In the genomic region with DNA sequence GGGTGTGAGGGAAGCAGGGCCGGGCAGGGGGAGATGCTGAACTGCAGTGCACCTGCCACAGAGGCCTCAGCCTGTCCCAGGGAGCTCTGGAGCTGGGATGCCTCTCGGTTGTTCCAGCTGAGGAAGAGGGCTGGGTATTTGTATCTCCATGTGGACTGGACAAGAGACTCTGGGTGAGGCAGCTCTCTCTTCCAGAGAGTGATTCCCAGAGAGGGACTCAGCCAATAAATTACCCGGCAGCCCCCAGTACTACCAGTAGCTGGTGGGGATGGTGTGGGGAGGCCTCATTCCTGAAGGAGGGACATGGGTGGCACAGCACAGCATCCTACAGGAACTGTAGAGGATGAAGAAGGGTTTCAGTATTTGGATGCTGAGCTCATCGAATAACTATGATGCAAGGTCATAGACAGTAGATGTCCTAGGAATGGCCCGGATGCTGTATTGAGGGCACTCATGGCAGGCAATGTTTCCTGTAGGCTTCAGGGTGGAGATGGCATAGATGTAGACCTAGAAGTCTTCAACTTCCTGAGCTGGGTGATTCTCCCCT, we compare ENCODE assay signal across 12 cellular contexts. TPM values are rescaled to one million over a fixed set of nuclear protein-coding genes. Genes with fewer than 3 reads are reported as not detected.
A peak's percentile ranks its signal among the peaks of the same experiment; 100 is the strongest.
DNase-seq lines count a peak whose midpoint lies in the region; ATAC-seq and TF ChIP-seq lines count a peak whose summit lies in the region.
"Had no signal": no experiment of that assay in that cellular context is flagged by ENCODE, and none has a peak within 500 bp of the region (broad histone marks: within the 10 kb centered on the region; RNA-seq: fewer than 3 reads in every experiment).

No MANE protein-coding gene starts in this region.

- no peaks in the 10 kb centered on the region for H3K27me3 ChIP-seq in left lung
- H3K27me3 ChIP-seq in upper lobe of right lung: no peaks in the 10 kb centered on the region
- H3K27me3 ChIP-seq: neutrophil had no signal

- H3K27ac ChIP-seq in left lung (peak overlapping the region in 1 of 2 donors; percentile 79), upper lobe of right lung (peak overlapping the region; percentile 72)
- H3K27ac ChIP-seq: neutrophil had no signal

- POLR2A ChIA-PET in GM10248 (lab: Yijun Ruan, JAX): interaction anchor here (0.5 to 2.7 kb wide), 5 partner anchors 21 to 1434 kb away, joined by 3 to 10 read pairs (median 6); a partner anchor contains a TSS

- intact Hi-C loops in activated naive CD4-positive, alpha-beta T cell treated with anti-CD3 and anti-CD28 coated beads for 36 hours (cut with micrococcal nuclease): no loop called here
- intact Hi-C loops in left lung (cut with DNase I) (no loop called here), upper lobe of right lung (cut with DNase I) (no loop called here)

- peaks cover 0 to 18% of the 10 kb centered on the region in 2 donors for H3K36me3 ChIP-seq in left lung
- no peaks in the 10 kb centered on the region for H3K36me3 ChIP-seq in upper lobe of right lung
- H3K36me3 ChIP-seq: neutrophil had no signal

- TF ChIP-seq CTCF in left lung (IDR thresholded peaks at IDR 0.05) (no peak), upper lobe of right lung (IDR thresholded peaks at IDR 0.05) (no peak), GM10248 (IDR thresholded peaks at IDR 0.05; ENCODE audit: control extremely low read depth, extremely low read depth, low read depth, missing control alignments) (no peak)

- peak overlapping the region; percentile 54 for H3K27ac Mint-ChIP-seq in activated naive CD4-positive, alpha-beta T cell treated with anti-CD3 and anti-CD28 coated beads for 36 hours
- H3K27ac Mint-ChIP-seq in activated naive CD4-positive, alpha-beta T cell treated with anti-CD3 and anti-CD28 coated beads, Interleukin-2, amount 50 U/mL, for 72 hours: peak overlapping the region in 1 of 2 donors; percentile 34
- peak overlapping the region; percentile 89 for H3K27ac Mint-ChIP-seq in T-helper 17 cell

- no peak for DNase-seq in activated naive CD4-positive, alpha-beta T cell treated with anti-CD3 and anti-CD28 coated beads for 36 hours
- no peak for DNase-seq in activated naive CD4-positive, alpha-beta T cell treated with anti-CD3 and anti-CD28 coated beads, Interleukin-2, amount 50 U/mL, for 72 hours (ENCODE audit: low spot score in 2 of 2)
- no peak for DNase-seq in T-helper 17 cell
- DNase-seq in left lung: no peak
- DNase-seq in upper lobe of right lung: no peak
- DNase-seq in stimulated activated CD4-positive, alpha-beta T cell treated with anti-CD3 and anti-CD28 coated beads, Interleukin-12 subunit alpha, Interleukin-12 subunit beta, amount 100 ng/mL, for 4 hours: no peak
- no peak for DNase-seq in GM10248 (ENCODE audit: extremely low spot score)
- DNase-seq: activated CD4-positive, CD25-positive, alpha-beta regulatory T cell; H7; NCI-H774 had no signal

- H3K36me3 Mint-ChIP-seq in activated naive CD4-positive, alpha-beta T cell treated with anti-CD3 and anti-CD28 coated beads for 36 hours (ENCODE audit: low read depth): no peaks in the 10 kb centered on the region
- no peaks in the 10 kb centered on the region for H3K36me3 Mint-ChIP-seq in activated naive CD4-positive, alpha-beta T cell treated with anti-CD3 and anti-CD28 coated beads, Interleukin-2, amount 50 U/mL, for 72 hours
- no peaks in the 10 kb centered on the region for H3K36me3 Mint-ChIP-seq in T-helper 17 cell (ENCODE audit: low read depth)

- H3K4me1 ChIP-seq in left lung (peaks cover 0 to 12% of the 10 kb centered on the region in 2 donors), upper lobe of right lung (no peaks in the 10 kb centered on the region)

- no peaks in the 10 kb centered on the region for H3K9me3 Mint-ChIP-seq in activated naive CD4-positive, alpha-beta T cell treated with anti-CD3 and anti-CD28 coated beads for 36 hours
- H3K9me3 Mint-ChIP-seq in activated naive CD4-positive, alpha-beta T cell treated with anti-CD3 and anti-CD28 coated beads, Interleukin-2, amount 50 U/mL, for 72 hours: no peaks in the 10 kb centered on the region

- peaks cover 10% of the 10 kb centered on the region for H3K4me1 Mint-ChIP-seq in activated naive CD4-positive, alpha-beta T cell treated with anti-CD3 and anti-CD28 coated beads for 36 hours (ENCODE audit: low read depth)
- peaks cover 21% of the 10 kb centered on the region for H3K4me1 Mint-ChIP-seq in T-helper 17 cell

- no peak overlapping the region for H3K4me3 Mint-ChIP-seq in activated naive CD4-positive, alpha-beta T cell treated with anti-CD3 and anti-CD28 coated beads for 36 hours
- peak overlapping the region; percentile 91 for H3K4me3 Mint-ChIP-seq in T-helper 17 cell

- H3K4me3 ChIP-seq in left lung (peak overlapping the region; percentile 7 to 55), upper lobe of right lung (peak overlapping the region; percentile 47)

- no peaks in the 10 kb centered on the region for H3K27me3 Mint-ChIP-seq in activated naive CD4-positive, alpha-beta T cell treated with anti-CD3 and anti-CD28 coated beads for 36 hours (ENCODE audit: low read depth)
- H3K27me3 Mint-ChIP-seq in T-helper 17 cell: no peaks in the 10 kb centered on the region

- ATAC-seq in activated naive CD4-positive, alpha-beta T cell treated with anti-CD3 and anti-CD28 coated beads, Interleukin-2, amount 50 U/mL, for 72 hours: no peak
- ATAC-seq in T-helper 17 cell (no peak), left lung (no peak), upper lobe of right lung (peak; percentile 20), GM21515 (IDR thresholded peaks at IDR 0.05; ENCODE audit: unreplicated experiment) (no peak)

- CTCF ChIA-PET in activated naive CD4-positive, alpha-beta T cell treated with anti-CD3 and anti-CD28 coated beads for 36 hours (lab: Charles Lee): interaction anchor here (0.9 to 3.2 kb wide), 6 partner anchors 12 to 241 kb away, joined by 3 to 35 read pairs (median 4); no protein-coding TSS in a partner anchor
- CTCF ChIA-PET in GM10248 (lab: Yijun Ruan, JAX): interaction anchor here (0.6 to 11.7 kb wide), 20 partner anchors 11 to 248 kb away, joined by 3 to 147 read pairs (median 4); a partner anchor contains a TSS

- H3K9me3 ChIP-seq in T-helper 17 cell (ENCODE audit: control insufficient read depth, low read length, poor library complexity, severe bottlenecking) (no peaks in the 10 kb centered on the region), left lung (no peaks in the 10 kb centered on the region), upper lobe of right lung (no peaks in the 10 kb centered on the region)
- H3K9me3 ChIP-seq: neutrophil had no signal

RNA-seq across cellular contexts. Expression of a gene that starts 1.4 kb away (rescaled TPM):
- total RNA-seq in activated naive CD4-positive, alpha-beta T cell treated with anti-CD3 and anti-CD28 coated beads for 36 hours: under 1 TPM; 0.25 to 0.48 TPM
- total RNA-seq in activated naive CD4-positive, alpha-beta T cell treated with anti-CD3 and anti-CD28 coated beads, Interleukin-2, amount 50 U/mL, for 72 hours: 1 to 10 TPM; 1.3 to 2.4 TPM
- total RNA-seq in T-helper 17 cell: 10 to 100 TPM in 1 of 2 donors, 1 to 10 TPM in 1; 1.7 to 12.6 TPM
- total RNA-seq in left lung: 10 to 100 TPM; 24.7 to 60.3 TPM
- 56.9 TPM for total RNA-seq in upper lobe of right lung

RNA-seq across cellular contexts. Expression of a gene that starts 20.9 kb away (rescaled TPM):
- total RNA-seq in activated naive CD4-positive, alpha-beta T cell treated with anti-CD3 and anti-CD28 coated beads for 36 hours: 100 to 1,000 TPM in 1 of 2 experiments, 10 to 100 TPM in 1; 97.4 to 101 TPM
- 100 to 1,000 TPM; 129 to 139 TPM for total RNA-seq in activated naive CD4-positive, alpha-beta T cell treated with anti-CD3 and anti-CD28 coated beads, Interleukin-2, amount 50 U/mL, for 72 hours
- total RNA-seq in T-helper 17 cell (100 to 1,000 TPM; 194 to 202 TPM), left lung (100 to 1,000 TPM; 189 to 192 TPM), upper lobe of right lung (194 TPM)

RNA-seq across cellular contexts. Expression of a gene that starts 52.3 kb away (rescaled TPM):
- under 1 TPM; 0.24 to 0.27 TPM for total RNA-seq in activated naive CD4-positive, alpha-beta T cell treated with anti-CD3 and anti-CD28 coated beads for 36 hours
- total RNA-seq in activated naive CD4-positive, alpha-beta T cell treated with anti-CD3 and anti-CD28 coated beads, Interleukin-2, amount 50 U/mL, for 72 hours: 1 to 10 TPM in 1 of 2 donors, under 1 TPM in 1; 0.30 to 1.7 TPM
- total RNA-seq in T-helper 17 cell (10 to 100 TPM; 14.5 to 28.5 TPM), left lung (1 to 10 TPM; 2.5 TPM), upper lobe of right lung (3.4 TPM)
- total RNA-seq: H7 had no signal
